In genomic region chr10:60041489-60042133, GRCh38 we compare ENCODE assay signal across 1 cellular context.
TF ChIP-seq lines count a peak whose summit lies in the region.

No MANE protein-coding gene starts in this region.

TF ChIP-seq in K562, 482 proteins besides CTCF, POLR2A, EP300 and RAD21 (continued from another document):
- TF ChIP-seq ZNF318 (IDR thresholded peaks at IDR 0.05; ENCODE audit: borderline replicate concordance in 1 of 2, low read depth in 1 of 2) (no peak), ZNF551 (CRISPR knock-in tag; IDR thresholded peaks at IDR 0.05) (no peak)
